8 cellular contexts compared by ENCODE assay signal in the genomic region with DNA sequence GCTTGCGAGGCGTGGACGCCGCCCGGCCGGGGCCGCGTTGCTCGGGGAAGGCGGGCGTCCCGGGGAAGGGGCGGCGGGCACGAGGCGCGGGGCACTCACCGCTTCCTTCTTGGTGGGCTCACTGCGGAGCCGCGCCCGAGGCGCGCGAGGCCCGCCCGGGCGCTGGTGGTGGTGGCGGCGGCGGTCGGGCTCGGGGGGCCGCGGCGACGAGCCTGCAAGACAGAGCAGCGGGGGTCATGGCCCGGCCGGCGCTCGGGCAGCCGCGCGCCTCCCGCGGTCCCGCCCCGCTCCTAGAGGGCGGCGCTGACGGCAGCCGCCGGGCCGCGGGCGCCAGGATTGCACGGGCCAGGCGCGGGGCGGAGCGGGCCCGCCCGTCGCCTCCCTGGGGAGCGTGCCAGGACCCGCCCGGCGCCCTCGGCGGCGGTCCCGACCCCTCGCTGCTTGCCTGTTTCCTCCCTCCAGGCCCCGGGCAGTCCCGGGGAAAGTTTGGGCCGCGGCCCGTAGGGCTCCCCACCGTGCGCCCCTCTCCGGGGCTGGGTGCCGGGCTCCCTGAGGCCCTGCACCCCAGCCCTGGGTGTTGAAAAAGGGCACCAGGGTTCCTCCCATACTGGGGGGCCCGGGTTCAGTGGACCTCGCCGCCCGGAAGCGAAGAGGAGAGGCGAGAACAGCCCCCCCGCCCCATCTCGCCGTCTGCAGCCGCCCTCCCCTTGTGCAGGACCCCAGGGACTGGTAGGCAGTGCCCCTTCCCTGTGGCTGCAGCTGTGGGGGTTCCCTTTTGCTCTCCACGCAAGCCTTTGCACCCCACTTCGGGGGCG. TPM values are rescaled to one million over a fixed set of nuclear protein-coding genes. Genes with fewer than 3 reads are reported as not detected.
DNase-seq lines count a peak whose midpoint lies in the region; ATAC-seq, FAIRE-seq and TF ChIP-seq lines count a peak whose summit lies in the region.

A gene (minus strand): TSS at position 270 of the 815 bp plus-strand sequence. CDS start 15,879 bp downstream, outside the sequence.

- peak; percentile 84 to 85 for ATAC-seq in activated T-cell treated with anti-CD3 and anti-CD28 coated beads, Interleukin-2, amount 50 U/mL, for 72 hours (replicated peaks in 1 of 2)
- ATAC-seq in heart left ventricle, result peak; percentile 59 to 84 (median 81)

- FAIRE-seq in GM12891 (lab: Jason Lieb, UNC), result peak; percentile 76

- TF ChIP-seq POLR2A in GM12891 (IDR thresholded peaks at IDR 0.05; ENCODE audit: low read depth, low read length) (no peak), heart left ventricle (IDR thresholded peaks at IDR 0.05) (peak in 1 of 2 donors; percentile 14), prostate gland (IDR thresholded peaks at IDR 0.05) (no peak)

- intact Hi-C loops in heart left ventricle (cut with DNase I) (no loop called here), prostate gland (cut with DNase I) (no loop called here)

- H3K4me3 ChIP-seq in HUES64 (ENCODE audit: low read length) (peak within 1 kb of the TSS; percentile 56), heart left ventricle (peak within 1 kb of the TSS; percentile 9 to 70 (median 60)), prostate gland (peak within 1 kb of the TSS; percentile 39 to 48)

- no peak for TF ChIP-seq CTCF in heart left ventricle (IDR thresholded peaks at IDR 0.05)
- TF ChIP-seq CTCF in prostate gland (IDR thresholded peaks at IDR 0.05), result no peak

- peaks cover 16% of the 10 kb centered on the region for H3K4me1 Mint-ChIP-seq in activated T-cell treated with anti-CD3 and anti-CD28 coated beads, Interleukin-2, amount 50 U/mL, for 72 hours (ENCODE audit: low read depth)

- H3K27me3 Mint-ChIP-seq in activated T-cell treated with anti-CD3 and anti-CD28 coated beads, Interleukin-2, amount 50 U/mL, for 72 hours (ENCODE audit: low read depth), result peaks cover 23% of the 10 kb centered on the region

- peak within 1 kb of the TSS; percentile 35; the same call in 1 of the 2 replicates for H3K27ac ChIP-seq in HUES64 (ENCODE audit: low read depth, low read length)
- H3K27ac ChIP-seq in heart left ventricle, result peak within 1 kb of the TSS in 2 of 12 donors; percentile 1 to 40
- H3K27ac ChIP-seq in prostate gland, result peak within 1 kb of the TSS in 1 of 2 donors; percentile 23

- no peak within 1 kb of the TSS for H3K27ac Mint-ChIP-seq in activated T-cell treated with anti-CD3 and anti-CD28 coated beads, Interleukin-2, amount 50 U/mL, for 72 hours

- no peaks in the 10 kb centered on the region for H3K36me3 Mint-ChIP-seq in activated T-cell treated with anti-CD3 and anti-CD28 coated beads, Interleukin-2, amount 50 U/mL, for 72 hours (ENCODE audit: insufficient read depth in 2 of 2)

- H3K36me3 ChIP-seq in HUES64 (ENCODE audit: insufficient read depth, low read length) (no peaks in the 10 kb centered on the region), heart left ventricle (no peaks in the 10 kb centered on the region), prostate gland (no peaks in the 10 kb centered on the region)

- H3K4me1 ChIP-seq in HUES64 (ENCODE audit: insufficient read depth, low read length) (peaks cover 35% of the 10 kb centered on the region), heart left ventricle (peaks cover 3 to 37% (median 18%) of the 10 kb centered on the region in 12 donors), prostate gland (replicated peaks) (peaks cover 21% of the 10 kb centered on the region)

- H3K9me3 Mint-ChIP-seq in activated T-cell treated with anti-CD3 and anti-CD28 coated beads, Interleukin-2, amount 50 U/mL, for 72 hours, result no peaks in the 10 kb centered on the region

- H3K27me3 ChIP-seq in HUES64 (ENCODE audit: insufficient read depth, low read length) (peaks cover 35% of the 10 kb centered on the region), heart left ventricle (peaks cover 0 to 14% (median 0%) of the 10 kb centered on the region in 9 donors), prostate gland (replicated peaks; ENCODE audit: insufficient read depth) (no peaks in the 10 kb centered on the region)

- H3K9ac ChIP-seq in HUES64 (ENCODE audit: low read depth, low read length), result peak within 1 kb of the TSS; percentile 63

- H3K9me3 ChIP-seq in HUES64 (ENCODE audit: insufficient read depth, low read depth, low read length) (no peaks in the 10 kb centered on the region), heart left ventricle (no peaks in the 10 kb centered on the region), prostate gland (no peaks in the 10 kb centered on the region)

- DNase-seq in AG08395 (ENCODE audit: low spot score), result peak; percentile 85
- DNase-seq in GM12891 (ENCODE audit: insufficient read length, low spot score), result peak; percentile 60
- peak; percentile 18 to 19 for DNase-seq in activated T-cell treated with anti-CD3 and anti-CD28 coated beads, Interleukin-2, amount 50 U/mL, for 72 hours
- peak in 4 of 5 donors; percentile 30 to 54 (median 46) for DNase-seq in heart left ventricle
- peak; percentile 23 for DNase-seq in prostate gland (ENCODE audit: low spot score)
- DNase-seq in NCI-H1105 (lab: John Stamatoyannopoulos, UW), result no peak
- no peak for DNase-seq in NCI-H2029 treated with DMSO at 0.1 percent for 48 hours (lab: John Stamatoyannopoulos, UW)

- WGBS in HUES64, result 3% methylated on average over 96 of the region's 96 CpGs
- WGBS in heart left ventricle, 4 donors, result 4 to 27% (median 6%) methylated on average over 22 to 96 of the region's 96 CpGs
- 9% methylated on average over 52 of the region's 96 CpGs for WGBS in prostate gland

- peak within 1 kb of the TSS; percentile 84 to 89 for H3K4me3 Mint-ChIP-seq in activated T-cell treated with anti-CD3 and anti-CD28 coated beads, Interleukin-2, amount 50 U/mL, for 72 hours

TF ChIP-seq in GM12891, 5 proteins besides CTCF, POLR2A, EP300 and RAD21:
- TF ChIP-seq TAF1 (IDR thresholded peaks at IDR 0.05; ENCODE audit: low read depth, low read length), result no peak
- TF ChIP-seq POLR2AphosphoS5 (IDR thresholded peaks at IDR 0.05; ENCODE audit: low read depth, low read length), result no peak
- no peak for TF ChIP-seq SPI1 (IDR thresholded peaks at IDR 0.05; ENCODE audit: low read depth, low read length)
- TF ChIP-seq PAX5 (IDR thresholded peaks at IDR 0.05; ENCODE audit: insufficient read depth, low read length, severe bottlenecking), result no peak
- TF ChIP-seq POU2F2 (IDR thresholded peaks at IDR 0.05; ENCODE audit: low read depth, low read length), result no peak

RNA-seq across cellular contexts. Expression of the gene that starts here (rescaled TPM):
- 7.5 TPM for polyA plus RNA-seq in GM12891 (2012; ENCODE audit: low read depth, missing spikeins)
- 2.8 TPM for polyA plus RNA-seq in HUES64 (2013, experiment 1 of 2)
- polyA plus RNA-seq in HUES64 (2013, experiment 2 of 2), result 3.6 TPM
- 1 to 10 TPM in 1 of 2 donors, not detected in 1; 1.2 TPM for total RNA-seq in activated T-cell treated with anti-CD3 and anti-CD28 coated beads, Interleukin-2, amount 50 U/mL, for 72 hours
- 1 to 10 TPM; 1.0 to 4.1 (median 1.6) TPM for total RNA-seq in heart left ventricle
- 1 to 10 TPM in 1 of 2 donors, under 1 TPM in 1; 0.53 to 3.7 TPM for polyA plus RNA-seq in heart left ventricle
- 10 to 100 TPM; 17.4 to 19.3 TPM for total RNA-seq in prostate gland

Comparison
In these comparisons a context has a peak if more than half of its experiments do, and no peak if none do; other contexts are left out.
1. DNase-seq: peak in AG08395 (single experiment), GM12891 (single experiment), activated T-cell treated with anti-CD3 and anti-CD28 coated beads, Interleukin-2, amount 50 U/mL, for 72 hours (2 of 2), heart left ventricle (4 of 5) and prostate gland (single experiment); none in NCI-H1105 (single experiment) and NCI-H2029 treated with DMSO at 0.1 percent for 48 hours (single experiment).
2. Peak in every context shown above with its lines, with median percentiles within 50 percentile points of each other: H3K4me3 ChIP-seq.